In genomic region chr1:224095339-224095738, GRCh38 we compare ENCODE assay signal across 28 cellular contexts.
"Had no signal": no experiment of that assay in that cellular context is flagged by ENCODE, and none has a peak within 500 bp of the region (broad histone marks: within the 10 kb centered on the region; RNA-seq: fewer than 3 reads in every experiment).

No MANE protein-coding gene starts in this region.

- H3K4me1 Mint-ChIP-seq: naive thymus-derived CD8-positive, alpha-beta T cell; nephron; stimulated activated effector memory CD8-positive, alpha-beta T cell treated with anti-CD3 and anti-CD28 coated beads, Interleukin-12 subunit alpha, Interleukin-12 subunit beta, amount 100 ng/mL, for 72 hours had no signal

- H3K9me3 Mint-ChIP-seq: naive thymus-derived CD8-positive, alpha-beta T cell; stimulated activated effector memory CD8-positive, alpha-beta T cell treated with anti-CD3 and anti-CD28 coated beads, Interleukin-12 subunit alpha, Interleukin-12 subunit beta, amount 100 ng/mL, for 72 hours; stimulated activated naive CD8-positive, alpha-beta T cell treated with anti-CD3 and anti-CD28 coated beads, Interleukin-15, Interleukin-2, amounts not matched to agents 100 ng/mL and 50 ng/mL, for 24 hours had no signal

- H3K36me3 Mint-ChIP-seq: stimulated activated effector memory CD8-positive, alpha-beta T cell treated with anti-CD3 and anti-CD28 coated beads, Interleukin-12 subunit alpha, Interleukin-12 subunit beta, amount 100 ng/mL, for 72 hours had no signal

- H3K27ac ChIP-seq: heart right ventricle, hepatocyte, left lung, lower lobe of right lung, parathyroid adenoma, skin epidermis, spleen, suprapubic skin, thoracic aorta, tibial artery, uterus had no signal

- H3K27ac Mint-ChIP-seq: naive thymus-derived CD8-positive, alpha-beta T cell; nephron; stimulated activated effector memory CD8-positive, alpha-beta T cell treated with anti-CD3 and anti-CD28 coated beads, Interleukin-12 subunit alpha, Interleukin-12 subunit beta, amount 100 ng/mL, for 72 hours; stimulated activated naive CD8-positive, alpha-beta T cell treated with anti-CD3 and anti-CD28 coated beads, Interleukin-15, Interleukin-2, amounts not matched to agents 100 ng/mL and 50 ng/mL, for 24 hours had no signal

- H3K4me3 Mint-ChIP-seq: naive thymus-derived CD8-positive, alpha-beta T cell; nephron; neural crest cell; stimulated activated effector memory CD8-positive, alpha-beta T cell treated with anti-CD3 and anti-CD28 coated beads, Interleukin-12 subunit alpha, Interleukin-12 subunit beta, amount 100 ng/mL, for 72 hours; stimulated activated naive CD8-positive, alpha-beta T cell treated with anti-CD3 and anti-CD28 coated beads, Interleukin-15, Interleukin-2, amounts not matched to agents 100 ng/mL and 50 ng/mL, for 24 hours had no signal

- DNase-seq: heart right ventricle; islet precursor cell; kidney glomerular epithelial cell; left colon; left lung; lower lobe of right lung; mammary epithelial cell; mesenchymal stem cell; naive thymus-derived CD8-positive, alpha-beta T cell; nucleus accumbens; retina; right cardiac atrium; spleen; stimulated activated CD4-positive, alpha-beta T cell treated with anti-CD3 and anti-CD28 coated beads, Interleukin-4, amount 100 ng/mL, for 24 hours; stimulated activated naive CD4-positive, alpha-beta T cell; tibial artery; trophoblast cell; uterus had no signal

- ATAC-seq: heart right ventricle; left colon; left lung; lower lobe of right lung; naive thymus-derived CD8-positive, alpha-beta T cell; right cardiac atrium; sciatic nerve; stimulated activated effector memory CD8-positive, alpha-beta T cell treated with anti-CD3 and anti-CD28 coated beads, Interleukin-12 subunit alpha, Interleukin-12 subunit beta, amount 100 ng/mL, for 72 hours had no signal
